In the genomic region with DNA sequence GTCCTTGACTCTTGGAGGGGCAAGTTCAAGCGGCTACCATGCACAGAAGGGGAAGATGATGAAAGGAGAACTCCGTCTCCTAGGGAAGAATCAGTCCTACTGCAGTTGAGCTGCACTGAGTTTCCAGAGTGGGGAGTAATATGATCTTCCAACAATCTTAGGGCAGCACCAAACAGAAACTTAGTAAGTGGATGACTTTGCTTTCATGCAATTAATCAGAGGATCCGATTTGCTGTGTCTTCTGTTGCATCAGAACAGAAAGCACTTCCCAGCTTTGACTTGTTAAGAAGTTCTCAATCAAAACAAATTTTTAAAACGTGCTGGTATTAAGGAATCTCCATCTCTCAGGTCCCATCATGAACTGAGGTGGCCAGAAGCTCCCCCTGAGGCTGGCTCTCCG, we compare ENCODE assay signal across 1 cellular context. TPM values are rescaled to one million over a fixed set of nuclear protein-coding genes. Genes with fewer than 3 reads are reported as not detected.
"Had no signal": no experiment of that assay in that cellular context is flagged by ENCODE, and none has a peak within 500 bp of the region (broad histone marks: within the 10 kb centered on the region; RNA-seq: fewer than 3 reads in every experiment).

A gene with protein sequence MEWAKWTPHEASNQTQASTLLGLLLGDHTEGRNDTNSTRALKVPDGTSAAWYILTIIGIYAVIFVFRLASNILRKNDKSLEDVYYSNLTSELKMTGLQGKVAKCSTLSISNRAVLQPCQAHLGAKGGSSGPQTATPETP (minus strand): TSS at position 101 of the 400 bp plus-strand sequence. CDS start 112 bp downstream, outside the sequence.

RNA-seq across cellular contexts. Expression of the gene that starts here (rescaled TPM):
- total RNA-seq: GM12878 had no signal
- polyA plus RNA-seq: GM12878 had no signal
